In the genomic region with DNA sequence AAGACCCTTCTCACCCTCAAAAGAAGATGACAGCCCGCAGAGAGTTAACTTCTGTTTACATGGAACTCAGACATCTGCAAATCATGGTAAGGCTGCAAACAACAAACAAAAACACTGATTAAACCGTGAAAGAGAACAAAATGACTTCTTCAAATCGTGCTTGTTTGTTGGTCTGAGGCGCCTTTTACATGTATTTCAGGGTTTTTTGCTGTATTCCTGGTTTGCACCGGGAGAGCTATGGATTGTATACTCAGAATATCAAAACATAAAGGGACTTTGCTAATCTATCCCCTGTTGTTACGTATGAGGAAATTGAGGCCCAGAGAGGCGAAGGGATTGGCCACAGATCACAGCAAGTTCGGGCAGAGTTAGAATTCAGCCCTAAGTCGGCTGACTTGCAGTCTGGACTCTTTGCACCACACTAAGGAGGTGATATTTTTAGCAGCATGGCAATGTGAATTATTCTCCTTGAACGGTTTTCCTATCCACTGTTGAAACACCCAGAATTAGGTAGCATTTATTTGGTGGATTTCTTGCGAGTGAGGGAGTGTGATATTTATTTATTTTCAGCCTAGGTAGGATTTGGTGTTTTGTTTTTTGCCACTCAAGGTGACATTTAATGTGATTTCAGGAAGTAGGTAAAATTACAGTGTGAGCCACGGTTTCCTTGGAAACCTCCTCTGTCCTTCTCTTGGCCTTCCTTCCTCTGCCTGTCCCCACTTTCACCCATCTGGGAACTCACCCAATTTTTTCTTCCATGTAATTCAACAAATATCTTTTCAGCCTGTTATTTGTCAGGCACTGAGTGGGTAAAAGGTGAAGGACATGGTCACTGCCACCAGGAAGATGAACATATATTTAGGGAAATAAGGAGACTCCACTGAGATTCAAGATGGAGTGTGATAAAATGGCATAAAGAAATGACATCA, we compare ENCODE assay signal across 8 cellular contexts. TPM values are rescaled to one million over a fixed set of nuclear protein-coding genes. Genes with fewer than 3 reads are reported as not detected.
DNase-seq lines count a peak whose midpoint lies in the region; ATAC-seq and TF ChIP-seq lines count a peak whose summit lies in the region.

No MANE protein-coding gene starts in this region.

- no peak overlapping the region for H3K14ac ChIP-seq in mesenchymal stem cell (ENCODE audit: low read length in 2 of 2)

- peak overlapping the region; percentile 67 for H4K8ac ChIP-seq in mesenchymal stem cell (ENCODE audit: low read length)

- TF ChIP-seq CTCF in dorsolateral prefrontal cortex (IDR thresholded peaks at IDR 0.05 in 54 of 56, conservative IDR thresholded peaks at IDR 0.05 in 2 of 56; ENCODE audit: low read depth in 1 of 56, partially characterized antibody in 56 of 56) (peak in 1 of 56 donors; percentile 8), upper lobe of right lung (IDR thresholded peaks at IDR 0.05) (no peak)

- H3K36me3 ChIP-seq in HAP-1 (replicated peaks) = no peaks in the 10 kb centered on the region
- no peaks in the 10 kb centered on the region for H3K36me3 ChIP-seq in mesenchymal stem cell (ENCODE audit: control insufficient read depth in 1 of 2, insufficient read depth in 2 of 2, low read depth in 1 of 2, low read length in 2 of 2)
- no peaks in the 10 kb centered on the region for H3K36me3 ChIP-seq in upper lobe of right lung

- H3K27me3 ChIP-seq in HAP-1 (ENCODE audit: low read depth) (no peaks in the 10 kb centered on the region), dorsolateral prefrontal cortex (no peaks in the 10 kb centered on the region), mesenchymal stem cell (ENCODE audit: control insufficient read depth in 1 of 2, insufficient read depth in 1 of 2, low read length in 2 of 2) (no peaks in the 10 kb centered on the region), upper lobe of right lung (no peaks in the 10 kb centered on the region)

- DNase-seq in Ammon's horn (ENCODE audit: low spot score) (peak; percentile 51), HAP-1 (ENCODE audit: low spot score in 2 of 2) (peak in 1 of 2 experiments; percentile 14), dorsolateral prefrontal cortex (no peak), mesenchymal stem cell (peak; percentile 70), upper lobe of right lung (no peak), 8988T (no peak)

- no peak overlapping the region for H2BK5ac ChIP-seq in mesenchymal stem cell (ENCODE audit: low read depth, low read length, poor library complexity, severe bottlenecking)

- H3K9me3 ChIP-seq in HAP-1 (no peaks in the 10 kb centered on the region), mesenchymal stem cell (ENCODE audit: control insufficient read depth, low read length) (no peaks in the 10 kb centered on the region), upper lobe of right lung (no peaks in the 10 kb centered on the region)

- peak overlapping the region; percentile 94 for H3K9ac ChIP-seq in mesenchymal stem cell (ENCODE audit: low read length)

- H3K4me1 ChIP-seq in HAP-1 = peaks cover 11% of the 10 kb centered on the region
- H3K4me1 ChIP-seq in mesenchymal stem cell (ENCODE audit: control insufficient read depth, insufficient read depth, low read depth, low read length) = peaks cover 10% of the 10 kb centered on the region
- peaks cover 37% of the 10 kb centered on the region for H3K4me1 ChIP-seq in upper lobe of right lung

- peak overlapping the region; percentile 80 for H3K4me2 ChIP-seq in mesenchymal stem cell (ENCODE audit: low read length, poor library complexity, severe bottlenecking)

- H2AK5ac ChIP-seq in mesenchymal stem cell (ENCODE audit: low read length, severe bottlenecking) = no peak overlapping the region

- no peak overlapping the region for H3K23ac ChIP-seq in mesenchymal stem cell (ENCODE audit: low read length in 2 of 2)

- H4K91ac ChIP-seq in mesenchymal stem cell (ENCODE audit: low read length) = no peak overlapping the region

- in situ Hi-C loops in HAP-1 (cut with MboI; ENCODE audit: low sequenced_read_pairs) = loop anchor here (10.0 kb wide), 1 partner anchor 167 kb away; no protein-coding TSS in a partner anchor

- H2BK15ac ChIP-seq in mesenchymal stem cell (ENCODE audit: low read depth, poor library complexity, severe bottlenecking) = peak overlapping the region; percentile 48

- peak overlapping the region in 1 of 2 experiments; percentile 38 for H3K18ac ChIP-seq in mesenchymal stem cell (ENCODE audit: low read depth in 1 of 2, low read length in 2 of 2)

- H3K4me3 ChIP-seq in HAP-1 = peak overlapping the region; percentile 88
- H3K4me3 ChIP-seq in dorsolateral prefrontal cortex = peak overlapping the region; percentile 67 to 100 (median 92)
- H3K4me3 ChIP-seq in mesenchymal stem cell (ENCODE audit: insufficient read depth in 1 of 2, low read depth in 1 of 2, low read length in 2 of 2) = peak overlapping the region; percentile 90 to 91
- H3K4me3 ChIP-seq in upper lobe of right lung = peak overlapping the region; percentile 91

- WGBS in mesenchymal stem cell = 26% methylated on average over 10 of the region's 12 CpGs

- H3K79me1 ChIP-seq in mesenchymal stem cell (replicated peaks; ENCODE audit: low read length, poor library complexity, severe bottlenecking) = peaks cover 24% of the 10 kb centered on the region

- H3K27ac ChIP-seq in dorsolateral prefrontal cortex = peak overlapping the region; percentile 63 to 97 (median 93)
- peak overlapping the region; percentile 7 for H3K27ac ChIP-seq in mesenchymal stem cell (ENCODE audit: low read length, poor library complexity, severe bottlenecking)
- H3K27ac ChIP-seq in upper lobe of right lung = peak overlapping the region; percentile 87

- H3K4ac ChIP-seq in mesenchymal stem cell (ENCODE audit: low read depth in 1 of 2, low read length in 2 of 2) = no peak overlapping the region

- intact Hi-C loops in dorsolateral prefrontal cortex (cut with DNase I) (loop anchor here (5.0 to 10.0 kb wide), 4 partner anchors 65 to 170 kb away; a partner anchor contains a TSS), upper lobe of right lung (cut with DNase I) (no loop called here)

- no peak overlapping the region for H2BK120ac ChIP-seq in mesenchymal stem cell (ENCODE audit: low read depth, low read length)

- H2AFZ ChIP-seq in mesenchymal stem cell (ENCODE audit: low read depth, low read length) = peak overlapping the region; percentile 47

- peak; percentile 8; the same call in 2 of the 3 replicates for ATAC-seq in SK-N-SH treated with all-trans-retinoic acid at 6 μM for 48 hours
- ATAC-seq in upper lobe of right lung = no peak
- ATAC-seq in HG03520 (IDR thresholded peaks at IDR 0.05; ENCODE audit: unreplicated experiment) = no peak

- H2BK12ac ChIP-seq in mesenchymal stem cell (ENCODE audit: low read length in 2 of 2) = no peak overlapping the region

TF ChIP-seq in SK-N-SH treated with all-trans-retinoic acid at 6 μM for 48 hours, 23 proteins besides CTCF, POLR2A, EP300 and RAD21:
- TF ChIP-seq ZFP3 (CRISPR knock-in tag; IDR thresholded peaks at IDR 0.05) (no peak), ZNF8 (CRISPR knock-in tag; IDR thresholded peaks at IDR 0.05) (no peak), ESRRG (CRISPR knock-in tag; IDR thresholded peaks at IDR 0.05) (no peak), GLIS3 (CRISPR knock-in tag; IDR thresholded peaks at IDR 0.05) (no peak), ZNF70 (CRISPR knock-in tag; IDR thresholded peaks at IDR 0.05) (peak; percentile 49; the same call in 1 of the 2 replicates), TCF4 (CRISPR knock-in tag; IDR thresholded peaks at IDR 0.05; ENCODE audit: borderline replicate concordance) (no peak)
- TF ChIP-seq, protein P1, sequence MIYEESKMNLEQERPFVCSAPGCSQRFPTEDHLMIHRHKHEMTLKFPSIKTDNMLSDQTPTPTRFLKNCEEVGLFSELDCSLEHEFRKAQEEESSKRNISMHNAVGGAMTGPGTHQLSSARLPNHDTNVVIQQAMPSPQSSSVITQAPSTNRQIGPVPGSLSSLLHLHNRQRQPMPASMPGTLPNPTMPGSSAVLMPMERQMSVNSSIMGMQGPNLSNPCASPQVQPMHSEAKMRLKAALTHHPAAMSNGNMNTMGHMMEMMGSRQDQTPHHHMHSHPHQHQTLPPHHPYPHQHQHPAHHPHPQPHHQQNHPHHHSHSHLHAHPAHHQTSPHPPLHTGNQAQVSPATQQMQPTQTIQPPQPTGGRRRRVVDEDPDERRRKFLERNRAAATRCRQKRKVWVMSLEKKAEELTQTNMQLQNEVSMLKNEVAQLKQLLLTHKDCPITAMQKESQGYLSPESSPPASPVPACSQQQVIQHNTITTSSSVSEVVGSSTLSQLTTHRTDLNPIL (CRISPR knock-in tag; IDR thresholded peaks at IDR 0.05; ENCODE audit: low read depth) = no peak
- TF ChIP-seq, protein P2, sequence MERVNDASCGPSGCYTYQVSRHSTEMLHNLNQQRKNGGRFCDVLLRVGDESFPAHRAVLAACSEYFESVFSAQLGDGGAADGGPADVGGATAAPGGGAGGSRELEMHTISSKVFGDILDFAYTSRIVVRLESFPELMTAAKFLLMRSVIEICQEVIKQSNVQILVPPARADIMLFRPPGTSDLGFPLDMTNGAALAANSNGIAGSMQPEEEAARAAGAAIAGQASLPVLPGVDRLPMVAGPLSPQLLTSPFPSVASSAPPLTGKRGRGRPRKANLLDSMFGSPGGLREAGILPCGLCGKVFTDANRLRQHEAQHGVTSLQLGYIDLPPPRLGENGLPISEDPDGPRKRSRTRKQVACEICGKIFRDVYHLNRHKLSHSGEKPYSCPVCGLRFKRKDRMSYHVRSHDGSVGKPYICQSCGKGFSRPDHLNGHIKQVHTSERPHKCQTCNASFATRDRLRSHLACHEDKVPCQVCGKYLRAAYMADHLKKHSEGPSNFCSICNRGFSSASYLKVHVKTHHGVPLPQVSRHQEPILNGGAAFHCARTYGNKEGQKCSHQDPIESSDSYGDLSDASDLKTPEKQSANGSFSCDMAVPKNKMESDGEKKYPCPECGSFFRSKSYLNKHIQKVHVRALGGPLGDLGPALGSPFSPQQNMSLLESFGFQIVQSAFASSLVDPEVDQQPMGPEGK (CRISPR knock-in tag; IDR thresholded peaks at IDR 0.05; ENCODE audit: borderline replicate concordance) = no peak

RNA-seq across cellular contexts. Expression of a gene that starts 1.0 kb away (rescaled TPM):
- total RNA-seq in dorsolateral prefrontal cortex (10 to 100 TPM; 26.1 to 44.6 (median 33.3) TPM), upper lobe of right lung (18.7 TPM)
- 19.6 TPM for polyA plus RNA-seq in mesenchymal stem cell (2013, experiment 1 of 2)
- polyA plus RNA-seq in mesenchymal stem cell (2013, experiment 2 of 2) = 19.9 TPM

RNA-seq across cellular contexts. Expression of a gene that starts 4.2 kb away (rescaled TPM):
- total RNA-seq in dorsolateral prefrontal cortex = 10 to 100 TPM; 44.7 to 78.3 (median 57.9) TPM
- 28.1 TPM for polyA plus RNA-seq in mesenchymal stem cell (2013, experiment 1 of 2)
- polyA plus RNA-seq in mesenchymal stem cell (2013, experiment 2 of 2) = 24.5 TPM
- total RNA-seq in upper lobe of right lung = 34.8 TPM

Comparison
In these comparisons a context has a peak if more than half of its experiments do, and no peak if none do; other contexts are left out.
1. DNase-seq: peak in Ammon's horn (single experiment) and mesenchymal stem cell (single experiment); none in dorsolateral prefrontal cortex (0 of 10), upper lobe of right lung (single experiment) and 8988T (single experiment).
2. H3K27ac ChIP-seq: peak in every context shown above with its lines; median percentile 93 in dorsolateral prefrontal cortex; 87 in upper lobe of right lung; 7 in mesenchymal stem cell.
3. Peak in every context shown above with its lines, with median percentiles within 50 percentile points of each other: H3K4me3 ChIP-seq.